ENCODE assay signal across 32 cellular contexts in genomic region chr16:84816023-84816422, GRCh38. TPM values are rescaled to one million over a fixed set of nuclear protein-coding genes. Genes with fewer than 3 reads are reported as not detected.
"Had no signal": no experiment of that assay in that cellular context is flagged by ENCODE, and none has a peak within 500 bp of the region (broad histone marks: within the 10 kb centered on the region; RNA-seq: fewer than 3 reads in every experiment).

No MANE protein-coding gene starts in this region.

- H3K9me3 ChIP-seq: esophagus muscularis mucosa, gastrocnemius medialis had no signal

- ATAC-seq: activated CD4-positive, CD25-positive, alpha-beta regulatory T cell treated with anti-CD3 and anti-CD28 coated beads, Interleukin-2, amount 50 U/mL, for 24 hours; activated CD8-positive, alpha-beta T cell treated with anti-CD3 and anti-CD28 coated beads for 36 hours; activated T-cell treated with anti-CD3 and anti-CD28 coated beads, Interleukin-2, amount 50 U/mL, for 4 hours; activated T-helper 17 cell treated with anti-CD3 and anti-CD28 coated beads, Interleukin-2, amount 50 U/mL, for 72 hours; effector memory CD8-positive, alpha-beta T cell; foreskin keratinocyte; gastrocnemius medialis; T-cell had no signal

- H3K36me3 ChIP-seq: brain microvascular endothelial cell, esophagus muscularis mucosa, gastrocnemius medialis, WERI-Rb-1 had no signal

- H3K27me3 ChIP-seq: brain microvascular endothelial cell had no signal

- FAIRE-seq: astrocyte, bronchial epithelial cell, colon had no signal

- H3K27ac ChIP-seq: brain microvascular endothelial cell, foreskin keratinocyte, WERI-Rb-1 had no signal

- DNase-seq: activated B cell treated with CpG ODN at 0.5 μM for 24 hours; activated CD4-positive, alpha-beta T cell treated with anti-CD3 and anti-CD28 coated beads for 48 hours; activated CD4-positive, alpha-beta T cell treated with anti-CD3 and anti-CD28 coated beads, Interleukin-2, amount 50 U/mL, for 1 hour; activated CD4-positive, alpha-beta T cell treated with anti-CD3 and anti-CD28 coated beads, Interleukin-2, amount 50 U/mL, for 48 hours; activated CD8-positive, alpha-beta memory T cell treated with anti-CD3 and anti-CD28 coated beads for 24 hours; activated CD8-positive, alpha-beta T cell treated with anti-CD3 and anti-CD28 coated beads for 36 hours; activated effector memory CD4-positive, alpha-beta T cell treated with Interleukin-2 at 50 U/mL for 16 hours; activated gamma-delta T cell treated with Interleukin-2 at 50 U/mL for 16 hours; activated naive CD4-positive, alpha-beta T cell treated with anti-CD3 and anti-CD28 coated beads, Interleukin-2, amount 50 U/mL, for 16 hours; activated naive CD4-positive, alpha-beta T cell treated with Interleukin-2 at 50 U/mL for 16 hours; activated T-cell treated with anti-CD3 and anti-CD28 coated beads, Interleukin-2, amount 50 U/mL, for 4 hours; amniotic stem cell; anterior cingulate cortex; brain microvascular endothelial cell; caudate nucleus; cortex of kidney; dermis blood vessel endothelial cell; effector CD4-positive, alpha-beta T cell; effector memory CD8-positive, alpha-beta T cell; erythroblast; foreskin keratinocyte; gastrocnemius medialis; SW 1271; T-cell; T-helper 9 cell; WERI-Rb-1 had no signal

- H3K4me3 ChIP-seq: esophagus muscularis mucosa, gastrocnemius medialis had no signal

RNA-seq across cellular contexts. Expression of gene CRISPLD2, which starts 3.8 kb away (rescaled TPM):
- total RNA-seq: activated B cell treated with CpG ODN at 0.5 μM for 24 hours had no signal
